Comparison of ENCODE assay signal across 17 cellular contexts in the genomic region with DNA sequence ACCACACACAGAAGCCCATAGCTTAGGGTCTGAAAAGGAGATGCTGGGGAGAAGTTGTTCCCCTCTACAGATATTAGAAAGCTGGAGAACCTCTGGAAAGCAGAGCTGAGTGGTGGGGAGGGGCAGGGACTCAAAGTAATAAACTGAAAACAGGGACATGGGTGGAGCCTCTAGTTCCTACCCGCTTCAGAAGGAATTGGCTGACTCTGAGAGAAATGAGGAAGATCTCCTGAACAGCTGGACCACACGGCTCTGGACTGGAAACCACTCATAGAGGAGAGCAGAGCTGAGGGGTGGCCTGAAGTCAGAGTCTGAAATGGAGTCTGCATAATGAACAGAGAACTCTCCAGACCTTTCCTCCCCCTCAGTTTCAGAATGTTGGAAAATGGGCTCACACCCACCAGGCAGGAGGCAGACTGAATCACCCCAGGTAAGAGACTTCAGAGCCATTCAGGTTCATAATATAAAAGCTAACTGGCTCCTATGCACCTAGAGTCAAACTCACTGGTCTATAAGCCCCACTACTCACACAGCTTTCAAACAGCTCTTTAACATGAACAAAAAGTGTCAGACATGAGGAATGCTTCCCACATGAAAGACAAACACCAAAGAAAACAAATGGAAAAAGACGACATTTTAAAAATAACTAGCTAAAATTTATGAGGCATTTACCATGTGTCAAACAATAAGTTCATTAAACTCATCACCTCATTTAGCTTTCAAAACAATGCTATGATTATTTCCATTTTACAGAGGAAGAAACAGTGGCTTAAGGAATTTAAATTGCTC.
"Had no signal": no experiment of that assay in that cellular context is flagged by ENCODE, and none has a peak within 500 bp of the region (broad histone marks: within the 10 kb centered on the region; RNA-seq: fewer than 3 reads in every experiment).

No MANE protein-coding gene starts in this region.

- H3K4me3 ChIP-seq: breast epithelium, psoas muscle, sigmoid colon, testis had no signal

- H3K4me3 Mint-ChIP-seq: activated CD4-positive, alpha-beta memory T cell treated with anti-CD3 and anti-CD28 coated beads, Interleukin-2, amount 10 ng/mL, durations not matched to agents 7 days and 5 days; activated naive CD4-positive, alpha-beta T cell treated with anti-CD3 and anti-CD28 coated beads for 36 hours; immature natural killer cell; nephron; T-helper 1 cell treated with Interleukin-12 subunit alpha and Interleukin-12 subunit beta and Interleukin-4 antibody, amounts not matched to agents 30 μg/mL and 1 μg/mL, for 36 hours had no signal

- H3K27ac Mint-ChIP-seq: activated CD4-positive, alpha-beta memory T cell treated with anti-CD3 and anti-CD28 coated beads, Interleukin-2, amount 10 ng/mL, durations not matched to agents 7 days and 5 days; activated naive CD4-positive, alpha-beta T cell treated with anti-CD3 and anti-CD28 coated beads for 36 hours; T-helper 1 cell treated with Interleukin-12 subunit alpha and Interleukin-12 subunit beta and Interleukin-4 antibody, amounts not matched to agents 30 μg/mL and 1 μg/mL, for 36 hours had no signal

- ATAC-seq: esophagus mucosa; psoas muscle; SK-N-SH treated with all-trans-retinoic acid at 6 μM for 48 hours; stimulated activated naive CD8-positive, alpha-beta T cell treated with anti-CD3 and anti-CD28 coated beads, Interleukin-15, Interleukin-2, amounts not matched to agents 100 U/mL and 50 U/mL, for 24 hours had no signal

- H3K9me3 Mint-ChIP-seq: activated CD4-positive, alpha-beta memory T cell treated with anti-CD3 and anti-CD28 coated beads, Interleukin-2, amount 10 ng/mL, durations not matched to agents 7 days and 5 days; activated naive CD4-positive, alpha-beta T cell treated with anti-CD3 and anti-CD28 coated beads for 36 hours; immature natural killer cell; nephron; T-helper 1 cell treated with Interleukin-12 subunit alpha and Interleukin-12 subunit beta and Interleukin-4 antibody, amounts not matched to agents 30 μg/mL and 1 μg/mL, for 36 hours had no signal

- H3K27ac ChIP-seq: breast epithelium, psoas muscle, sigmoid colon, testis had no signal

- H3K9me3 ChIP-seq: breast epithelium, psoas muscle, sigmoid colon, testis had no signal

- DNase-seq: activated CD4-positive, alpha-beta memory T cell treated with anti-CD3 and anti-CD28 coated beads, Interleukin-2, amount 10 ng/mL, durations not matched to agents 7 days and 5 days; activated CD4-positive, CD25-positive, alpha-beta regulatory T cell; activated CD8-positive, alpha-beta memory T cell treated with anti-CD3 and anti-CD28 coated beads, Interleukin-2, amount 50 U/mL, for 48 hours; activated naive CD4-positive, alpha-beta T cell treated with anti-CD3 and anti-CD28 coated beads for 36 hours; amygdala; immature natural killer cell; left cardiac atrium; psoas muscle; sigmoid colon; stimulated activated CD4-positive, alpha-beta T cell treated with anti-CD3 and anti-CD28 coated beads, Interleukin-2, amount 100 ng/mL, for 48 hours; stimulated activated naive CD8-positive, alpha-beta T cell treated with anti-CD3 and anti-CD28 coated beads, Interleukin-15, Interleukin-2, amounts not matched to agents 100 U/mL and 50 U/mL, for 24 hours; testis had no signal

- H3K27me3 Mint-ChIP-seq: activated CD4-positive, alpha-beta memory T cell treated with anti-CD3 and anti-CD28 coated beads, Interleukin-2, amount 10 ng/mL, durations not matched to agents 7 days and 5 days had no signal

- H3K27me3 ChIP-seq: breast epithelium, sigmoid colon, testis had no signal

- H3K4me1 Mint-ChIP-seq: immature natural killer cell, nephron had no signal

- H3K4me1 ChIP-seq: breast epithelium, psoas muscle, testis had no signal
